8 cellular contexts compared by ENCODE assay signal in genomic region chr5:83711982-83712601, GRCh38. TPM values are rescaled to one million over a fixed set of nuclear protein-coding genes. Genes with fewer than 3 reads are reported as not detected.
A peak's percentile ranks its signal among the peaks of the same experiment; 100 is the strongest.
DNase-seq lines count a peak whose midpoint lies in the region; ATAC-seq, FAIRE-seq and TF ChIP-seq lines count a peak whose summit lies in the region.

No MANE protein-coding gene starts in this region.

- H3K27me3 Mint-ChIP-seq in GM23338 (ENCODE audit: insufficient read depth, low read depth, poor library complexity) = no peaks in the 10 kb centered on the region

- peak; percentile 97 for FAIRE-seq in kidney (lab: Jason Lieb, UNC)

- H3K9me2 ChIP-seq in GM23338 (ENCODE audit: insufficient read depth) (no peaks in the 10 kb centered on the region), Loucy (replicated peaks; ENCODE audit: low read depth, low read length) (no peaks in the 10 kb centered on the region)

- H3K27me3 ChIP-seq in GM23338 (ENCODE audit: insufficient read depth) = no peaks in the 10 kb centered on the region
- H3K27me3 ChIP-seq in Loucy (ENCODE audit: insufficient read depth, low read length, poor library complexity, severe bottlenecking) = no peaks in the 10 kb centered on the region
- H3K27me3 ChIP-seq in adrenal gland = peaks cover 5% of the 10 kb centered on the region
- no peaks in the 10 kb centered on the region for H3K27me3 ChIP-seq in aorta (ENCODE audit: control insufficient read depth in 1 of 2, insufficient read depth in 2 of 2, low read length in 1 of 2)

- H3K9me3 ChIP-seq in Loucy (ENCODE audit: insufficient read depth, low read depth, low read length) (no peaks in the 10 kb centered on the region), adrenal gland (replicated peaks in 1 of 3) (no peaks in the 10 kb centered on the region), kidney (ENCODE audit: control insufficient read depth in 1 of 2, low read length in 2 of 2) (no peaks in the 10 kb centered on the region), aorta (ENCODE audit: control insufficient read depth, low read length) (no peaks in the 10 kb centered on the region)

- no peak overlapping the region for H3K4me3 Mint-ChIP-seq in GM23338

- H3F3A ChIP-seq in GM23338 (replicated peaks; ENCODE audit: low read depth) (no peaks in the 10 kb centered on the region), Loucy (ENCODE audit: low read depth) (no peaks in the 10 kb centered on the region)

- ATAC-seq in GM23338 (no peak), aorta (ENCODE audit: low FRiP score) (peak; percentile 68)

- no peak for TF ChIP-seq POLR2A in adrenal gland (IDR thresholded peaks at IDR 0.05)

- DNase-seq in stimulated activated CD4-positive, alpha-beta T cell treated with anti-CD3 and anti-CD28 coated beads, Interleukin-2, amount 100 ng/mL, for 48 hours = peak; percentile 21 to 37
- DNase-seq in stimulated activated CD4-positive, alpha-beta T cell treated with anti-CD3 and anti-CD28 coated beads, Interleukin-1b, Interleukin-23, amount 100 ng/mL, for 48 hours = no peak
- DNase-seq in GM23338 (ENCODE audit: low spot score) (peak; percentile 77), adrenal gland (peak in 6 of 7 donors; percentile 24 to 63 (median 47)), kidney (no peak), aorta (no peak), NCI-H2171 treated with DMSO at 0.1 percent for 48 hours (lab: John Stamatoyannopoulos, UW) (no peak)

- TF ChIP-seq CTCF in GM23338 (conservative IDR thresholded peaks at IDR 0.05; ENCODE audit: low read depth in 2 of 2) = peak; percentile 85 to 87
- peak; percentile 79 for TF ChIP-seq CTCF in Loucy (conservative IDR thresholded peaks at IDR 0.05; ENCODE audit: low read length)
- TF ChIP-seq CTCF in adrenal gland (IDR thresholded peaks at IDR 0.05) = peak; percentile 47 to 78 (median 61)
- TF ChIP-seq CTCF in kidney (IDR thresholded peaks at IDR 0.05; ENCODE audit: borderline replicate concordance, extremely low read depth, insufficient read depth) = peak; percentile 65

- intact Hi-C loops in adrenal gland (cut with DNase I) = no loop called here
- intact Hi-C loops in kidney (cut with DNase I) = no loop called here
- intact Hi-C loops in aorta (cut with DNase I) = loop anchor here in 1 of 2 donors (10.0 kb wide), 1 partner anchor 523 kb away; no protein-coding TSS in a partner anchor

- no peak overlapping the region for H3K4me3 ChIP-seq in GM23338
- H3K4me3 ChIP-seq in Loucy (ENCODE audit: low read length, poor library complexity, severe bottlenecking) = no peak overlapping the region
- no peak overlapping the region for H3K4me3 ChIP-seq in adrenal gland
- H3K4me3 ChIP-seq in kidney (ENCODE audit: low read length in 2 of 2) = no peak overlapping the region
- no peak overlapping the region for H3K4me3 ChIP-seq in aorta (ENCODE audit: low read length in 2 of 2)

- H4K20me1 ChIP-seq in GM23338 (replicated peaks; ENCODE audit: insufficient read depth) (no peaks in the 10 kb centered on the region), Loucy (ENCODE audit: insufficient read depth, low read length, poor library complexity, severe bottlenecking) (no peaks in the 10 kb centered on the region)

- no peak overlapping the region for H2AFZ ChIP-seq in GM23338
- no peak overlapping the region for H2AFZ ChIP-seq in Loucy (ENCODE audit: low read length)

- no peaks in the 10 kb centered on the region for H3K79me2 ChIP-seq in GM23338 (replicated peaks; ENCODE audit: insufficient read depth)
- no peaks in the 10 kb centered on the region for H3K79me2 ChIP-seq in Loucy (ENCODE audit: insufficient read depth, low read length)

- H3K36me3 Mint-ChIP-seq in GM23338 (ENCODE audit: low read depth) = peaks cover 5% of the 10 kb centered on the region; the same call in 1 of the 3 replicates

- H3K36me3 ChIP-seq in GM23338 (ENCODE audit: insufficient read depth) (no peaks in the 10 kb centered on the region), Loucy (ENCODE audit: insufficient read depth, low read length) (no peaks in the 10 kb centered on the region), adrenal gland (replicated peaks in 1 of 2) (no peaks in the 10 kb centered on the region), kidney (ENCODE audit: control insufficient read depth in 1 of 2, insufficient read depth in 2 of 2, low read length in 2 of 2) (no peaks in the 10 kb centered on the region), aorta (ENCODE audit: control insufficient read depth in 1 of 2, insufficient read depth in 2 of 2, low read length in 1 of 2) (no peaks in the 10 kb centered on the region)

- peaks cover 19% of the 10 kb centered on the region for H3K4me1 Mint-ChIP-seq in GM23338

- no peak overlapping the region for H3K4me2 ChIP-seq in GM23338
- H3K4me2 ChIP-seq in Loucy (ENCODE audit: low read depth, low read length, poor library complexity, severe bottlenecking) = no peak overlapping the region

- WGBS in adrenal gland, 4 donors = 46 to 56% (median 52%) methylated on average over 2 of the region's 2 CpGs
- WGBS in aorta, 2 donors = 54 to 55% methylated on average over 2 of the region's 2 CpGs

- H3K4me1 ChIP-seq in GM23338 (ENCODE audit: insufficient read depth) = peaks cover 25% of the 10 kb centered on the region
- no peaks in the 10 kb centered on the region for H3K4me1 ChIP-seq in Loucy (ENCODE audit: insufficient read depth, low read length, poor library complexity, severe bottlenecking)
- no peaks in the 10 kb centered on the region for H3K4me1 ChIP-seq in adrenal gland (replicated peaks in 1 of 2)
- no peaks in the 10 kb centered on the region for H3K4me1 ChIP-seq in kidney (ENCODE audit: control insufficient read depth in 1 of 2, insufficient read depth in 1 of 2, low read depth in 1 of 2, low read length in 2 of 2)
- H3K4me1 ChIP-seq in aorta (ENCODE audit: control insufficient read depth in 1 of 2, insufficient read depth in 2 of 2, low read length in 2 of 2) = no peaks in the 10 kb centered on the region

- no peak overlapping the region for H3K9ac ChIP-seq in Loucy (ENCODE audit: low read depth, low read length, poor library complexity, severe bottlenecking)
- H3K9ac ChIP-seq in kidney (ENCODE audit: low read length in 2 of 2) = no peak overlapping the region

- H3K27ac ChIP-seq in GM23338 (ENCODE audit: low read depth) = no peak overlapping the region
- H3K27ac ChIP-seq in adrenal gland = no peak overlapping the region
- H3K27ac ChIP-seq in kidney (ENCODE audit: low read depth in 2 of 2, low read length in 2 of 2) = no peak overlapping the region
- no peak overlapping the region for H3K27ac ChIP-seq in aorta (ENCODE audit: low read depth in 1 of 2, low read length in 2 of 2)

- H3K27ac Mint-ChIP-seq in GM23338 = no peak overlapping the region

- peaks cover 2% of the 10 kb centered on the region; the same call in 2 of the 3 replicates for H3K9me3 Mint-ChIP-seq in GM23338

TF ChIP-seq in GM23338, 12 proteins besides CTCF, POLR2A, EP300 and RAD21 (continues in another document):
- TF ChIP-seq NANOG (IDR thresholded peaks at IDR 0.05; ENCODE audit: borderline replicate concordance) (no peak), POLR2AphosphoS5 (IDR thresholded peaks at IDR 0.05; ENCODE audit: low read depth) (no peak), STAT1 (IDR thresholded peaks at IDR 0.05; ENCODE audit: unreplicated experiment) (no peak), JUNB (IDR thresholded peaks at IDR 0.05; ENCODE audit: unreplicated experiment) (no peak), ETS1 (IDR thresholded peaks at IDR 0.05) (no peak), CREB1 (CRISPR knock-in tag; IDR thresholded peaks at IDR 0.05; ENCODE audit: low read depth) (no peak)

RNA-seq across cellular contexts. Expression of gene HAPLN1, which starts 8.6 kb away (rescaled TPM):
- total RNA-seq in GM23338 (2014; rRNA removed; shearing (Covaris generic)) = 3.6 and 4.0 TPM in 2 replicates
- 0.85 and 1.5 TPM in 2 replicates for polyA plus RNA-seq in GM23338 (2016; fragmentation: Nextera tagmentation; extraction: Ambion mirVana)
- not detected for total RNA-seq in adrenal gland
- not detected for polyA plus RNA-seq in adrenal gland
- total RNA-seq in kidney = 0.19 TPM
- 0.06 TPM for polyA plus RNA-seq in kidney (ENCODE audit: insufficient read depth, low read depth, low replicate concordance)
- total RNA-seq in aorta = 1 to 10 TPM; 1.6 to 3.5 TPM
- polyA plus RNA-seq in aorta = 1 to 10 TPM in 1 of 2 donors, under 1 TPM in 1; 0.67 to 9.1 TPM

Comparison
In these comparisons a context has a peak if more than half of its experiments do, and no peak if none do; other contexts are left out.
1. DNase-seq: peak in stimulated activated CD4-positive, alpha-beta T cell treated with anti-CD3 and anti-CD28 coated beads, Interleukin-2, amount 100 ng/mL, for 48 hours (2 of 2), GM23338 (single experiment) and adrenal gland (6 of 7); none in stimulated activated CD4-positive, alpha-beta T cell treated with anti-CD3 and anti-CD28 coated beads, Interleukin-1b, Interleukin-23, amount 100 ng/mL, for 48 hours (single experiment), kidney (single experiment), aorta (0 of 2) and NCI-H2171 treated with DMSO at 0.1 percent for 48 hours (single experiment).
2. Peak in every context shown above with its lines, with median percentiles within 50 percentile points of each other: CTCF ChIP-seq.